Comparison of ENCODE assay signal across 11 cellular contexts in genomic region chr6:163392533-163392932, GRCh38. TPM values are rescaled to one million over a fixed set of nuclear protein-coding genes. Genes with fewer than 3 reads are reported as not detected.
A peak's percentile ranks its signal among the peaks of the same experiment; 100 is the strongest.
DNase-seq lines count a peak whose midpoint lies in the region; ATAC-seq and TF ChIP-seq lines count a peak whose summit lies in the region.
"Had no signal": no experiment of that assay in that cellular context is flagged by ENCODE, and none has a peak within 500 bp of the region (broad histone marks: within the 10 kb centered on the region; RNA-seq: fewer than 3 reads in every experiment).

No MANE protein-coding gene starts in this region.

- peaks cover 3 to 59% (median 18%) of the 10 kb centered on the region in 6 donors for H3K4me1 ChIP-seq in spleen

- intact Hi-C loops in left ventricle myocardium superior (cut with micrococcal nuclease) = no loop called here
- intact Hi-C loops in spleen (cut with DNase I; ENCODE audit: low total_unique reads) = no loop called here

- no peaks in the 10 kb centered on the region for H3K36me3 ChIP-seq in spleen

- ATAC-seq in left ventricle myocardium superior = peak; percentile 66
- ATAC-seq: activated naive CD8-positive, alpha-beta T cell treated with anti-CD3 and anti-CD28 coated beads, Interleukin-2, amount 50 U/mL, for 24 hours had no signal

- H3K9me3 ChIP-seq in spleen = no peaks in the 10 kb centered on the region

- no peak overlapping the region for H3K4me3 ChIP-seq in spleen

- TF ChIP-seq CTCF in spleen (IDR thresholded peaks at IDR 0.05 in 8 of 11, conservative IDR thresholded peaks at IDR 0.05 in 3 of 11) = no peak

- peak overlapping the region in 7 of 8 donors; percentile 10 to 61 (median 32) for H3K27ac ChIP-seq in spleen

- 16 to 29% (median 28%) methylated on average over 2 of the region's 2 CpGs for WGBS in spleen, 5 donors

- no peak for TF ChIP-seq POLR2A in spleen (IDR thresholded peaks at IDR 0.05)

- DNase-seq in LHCN-M2 (ENCODE audit: low read depth) (peak; percentile 41), astrocyte of the hippocampus (ENCODE audit: low read depth, low spot score) (peak; percentile 67), left ventricle myocardium superior (peak; percentile 45), spleen (no peak), RKO (ENCODE audit: low spot score) (no peak), NCI-H82 (lab: John Stamatoyannopoulos, UW) (no peak), hippocampal formation (lab: John Stamatoyannopoulos, UW) (no peak)
- DNase-seq: activated CD4-positive, alpha-beta memory T cell treated with anti-CD3 and anti-CD28 coated beads, Interleukin-2, amount 10 ng/mL, durations not matched to agents 7 days and 5 days; activated naive CD8-positive, alpha-beta T cell treated with anti-CD3 and anti-CD28 coated beads, Interleukin-2, amount 50 U/mL, for 24 hours; nephron progenitor cell; SHP77 treated with DMSO at 0.1 percent for 48 hours had no signal

- peaks cover 0 to 5% (median 0%) of the 10 kb centered on the region in 7 donors for H3K27me3 ChIP-seq in spleen (replicated peaks in 1 of 7)

RNA-seq across cellular contexts. Expression of gene QKI, which starts 22.0 kb away (rescaled TPM):
- total RNA-seq in LHCN-M2 (2014; rRNA removed) = 84.7 and 122 TPM in 2 replicates
- polyA plus RNA-seq in LHCN-M2 (2012) = 46.2 TPM
- 502 TPM for total RNA-seq in left ventricle myocardium superior
- total RNA-seq in spleen = 100 to 1,000 TPM; 143 to 217 (median 195) TPM
- polyA plus RNA-seq in spleen = 10 to 100 TPM; 11.3 to 32.3 (median 16.8) TPM

Comparison
In these comparisons a context has a peak if more than half of its experiments do, and no peak if none do; other contexts are left out.
1. DNase-seq: peak in LHCN-M2 (single experiment), astrocyte of the hippocampus (single experiment) and left ventricle myocardium superior (single experiment); none in spleen (single experiment), RKO (single experiment), NCI-H82 (single experiment) and hippocampal formation (0 of 2).